In genomic region chr21:34882719-34883131, GRCh38 we compare ENCODE assay signal across 8 cellular contexts.
DNase-seq lines count a peak whose midpoint lies in the region; ATAC-seq, FAIRE-seq and TF ChIP-seq lines count a peak whose summit lies in the region.

No MANE protein-coding gene starts in this region.

- DNase-seq in KBM-7 (peak; percentile 80), GM12878 (ENCODE audit: low read depth, low spot score) (no peak), pons (ENCODE audit: low spot score) (peak; percentile 75), NCI-H146 (lab: John Stamatoyannopoulos, UW) (no peak), NCI-H69 (lab: John Stamatoyannopoulos, UW) (no peak)

- ATAC-seq in GM18861 (IDR thresholded peaks at IDR 0.05; ENCODE audit: unreplicated experiment) = peak; percentile 41
- peak; percentile 77 for ATAC-seq in GM12878
- no peak for ATAC-seq in GM21723 (IDR thresholded peaks at IDR 0.05; ENCODE audit: unreplicated experiment)
- no peak for ATAC-seq in activated CD4-positive, CD25-positive, alpha-beta regulatory T cell treated with anti-CD3 and anti-CD28 coated beads, Interleukin-2, amount 50 U/mL, for 24 hours

- peaks cover 6% of the 10 kb centered on the region; the same call in 1 of the 2 replicates for H3K4me1 ChIP-seq in GM12878 (ENCODE audit: control insufficient read depth, insufficient read depth, low read length)

- 0 out of 2 replicates have a peak overlapping the region, but pooled peaks have one; percentile 1 for H3K4me3 ChIP-seq in GM12878

- no peaks in the 10 kb centered on the region; a peak in 1 of 4 replicates for H3K27me3 ChIP-seq in GM12878 (replicated peaks in 1 of 2; ENCODE audit: control insufficient read depth in 2 of 2, insufficient read depth in 2 of 2, low read length in 1 of 2)

- H3K79me2 ChIP-seq in GM12878 (ENCODE audit: control insufficient read depth, insufficient read depth, low read length) = no peaks in the 10 kb centered on the region; the same call in 1 of the 2 replicates

- no peak overlapping the region for H3K27ac ChIP-seq in GM12878 (ENCODE audit: control insufficient read depth, insufficient read depth)

- in situ Hi-C loops in KBM-7 (cut with MboI; ENCODE audit: low pct_unique_long_range_greater_than_20kb, low sequenced_read_pairs) (no loop called here), GM12878 (cut with MboI) (no loop called here)

- TF ChIP-seq EP300 in GM12878 (IDR thresholded peaks at IDR 0.05; ENCODE audit: borderline replicate concordance in 1 of 2, control insufficient read depth in 1 of 2, low read depth in 2 of 2, low read length in 2 of 2) = peak in 1 of 2 experiments; percentile 57; a peak in 2 of 4 replicates

- POLR2A ChIA-PET in GM12878 (lab: Charles Lee) = interaction anchor here (0.7 kb wide), 1 partner anchor 191 kb away, joined by 3 read pairs; no protein-coding TSS in a partner anchor

- no peak overlapping the region for H2AFZ ChIP-seq in GM12878 (ENCODE audit: control insufficient read depth, low read depth, low read length)

- CTCF ChIA-PET in GM12878 (lab: Yijun Ruan, JAX) = no interaction called here

- no peak for TF ChIP-seq POLR2A in GM12878 (IDR thresholded peaks at IDR 0.05; ENCODE audit: low read depth, low read length)

- FAIRE-seq in GM12878 (lab: Jason Lieb, UNC) = no peak

- intact Hi-C loops in GM12878 (cut with micrococcal nuclease; ENCODE audit: unreplicated experiment) = loop anchor here (10.0 kb wide), 1 partner anchor 1142 kb away; no protein-coding TSS in a partner anchor

- no peaks in the 10 kb centered on the region for H3K9me3 ChIP-seq in GM12878 (replicated peaks; ENCODE audit: control insufficient read depth, insufficient read depth, low read length)

- no TSS peak for BruUV-seq in GM12878 (replicated peaks; lab: Mats Ljungman, UMichigan)

- RAD21 ChIA-PET in GM12878 (lab: Charles Lee; ENCODE audit: unreplicated experiment) = interaction anchor here (0.7 to 2.0 kb wide), 3 partner anchors 36 to 137 kb away, joined by 3 to 4 read pairs (median 3); no protein-coding TSS in a partner anchor

- TF ChIP-seq CTCF in GM12878 (IDR thresholded peaks at IDR 0.05 in 2 of 3, conservative IDR thresholded peaks at IDR 0.05 in 1 of 3; ENCODE audit: control insufficient read depth in 2 of 3, extremely low read depth in 1 of 3, insufficient read depth in 1 of 3, low read depth in 3 of 3, low read length in 3 of 3) = no peak

- no peaks in the 10 kb centered on the region for H4K20me1 ChIP-seq in GM12878 (ENCODE audit: control insufficient read depth, insufficient read depth)

- 2% methylated on average over 2 of the region's 2 CpGs for WGBS in GM12878 (ENCODE audit: insufficient coverage, insufficient replicate concordance, low lambda C conversion rate, missing lambda C conversion rate)

- H3K4me2 ChIP-seq in GM12878 (ENCODE audit: control insufficient read depth, insufficient read depth) = peak overlapping the region; percentile 39

- no peak overlapping the region for H3K9ac ChIP-seq in GM12878 (ENCODE audit: control insufficient read depth, insufficient read depth, low read length)

- TF ChIP-seq RAD21 in GM12878 (IDR thresholded peaks at IDR 0.05; ENCODE audit: insufficient read depth, low read depth, low read length) = no peak

- SMC1A ChIA-PET in GM12878 (lab: Charles Lee; ENCODE audit: uncharacterized antibody, unreplicated experiment) = interaction anchor here (1.2 to 1.3 kb wide), 3 partner anchors 15 to 75 kb away, joined by 3 to 4 read pairs (median 3); no protein-coding TSS in a partner anchor

- H3K36me3 ChIP-seq in GM12878 (ENCODE audit: control insufficient read depth in 2 of 2, insufficient read depth in 2 of 2, low read length in 1 of 2) = 0 out of 4 replicates have a peak, but pooled peaks cover 0 to 5% of the 10 kb centered on the region in 2 experiments

TF ChIP-seq in GM12878, 131 proteins besides CTCF, POLR2A, EP300 and RAD21 (continues in another document):
- TF ChIP-seq IKZF1 (conservative IDR thresholded peaks at IDR 0.05) (peak; percentile 44; the same call in 1 of the 2 replicates), IRF5 (IDR thresholded peaks at IDR 0.05; ENCODE audit: borderline replicate concordance) (no peak), ZNF687 (IDR thresholded peaks at IDR 0.05) (no peak), CBFB (IDR thresholded peaks at IDR 0.05; ENCODE audit: low read depth) (no peak), CBX5 (IDR thresholded peaks at IDR 0.05; ENCODE audit: low read depth) (no peak), BRCA1 (IDR thresholded peaks at IDR 0.05; ENCODE audit: low read depth, low read length) (no peak), CREB1 (IDR thresholded peaks at IDR 0.05; ENCODE audit: low read depth) (peak; percentile 32; the same call in 1 of the 2 replicates), RFX5 (IDR thresholded peaks at IDR 0.05; ENCODE audit: low read depth, low read length) (no peak), SIX5 (IDR thresholded peaks at IDR 0.05; ENCODE audit: low read depth, low read length, severe bottlenecking) (no peak), ASH2L (IDR thresholded peaks at IDR 0.05; ENCODE audit: borderline replicate concordance, low read depth) (no peak), SMC3 (IDR thresholded peaks at IDR 0.05; ENCODE audit: borderline replicate concordance, low read length) (no peak; the same call in 1 of the 2 replicates), NFIC (IDR thresholded peaks at IDR 0.05; ENCODE audit: low read depth, low read length) (peak; percentile 60; the same call in 1 of the 2 replicates), PML (IDR thresholded peaks at IDR 0.05; ENCODE audit: low read length) (no peak), ZBTB40 (IDR thresholded peaks at IDR 0.05; ENCODE audit: borderline replicate concordance) (no peak), TBL1XR1 (IDR thresholded peaks at IDR 0.05; ENCODE audit: low read depth, low read length) (no peak)

Comparison
In these comparisons a context has a peak if more than half of its experiments do, and no peak if none do; other contexts are left out.
1. ATAC-seq: peak in GM18861 (single experiment) and GM12878 (single experiment); none in GM21723 (single experiment) and activated CD4-positive, CD25-positive, alpha-beta regulatory T cell treated with anti-CD3 and anti-CD28 coated beads, Interleukin-2, amount 50 U/mL, for 24 hours (0 of 2).
2. DNase-seq: peak in KBM-7 (single experiment) and pons (single experiment); none in GM12878 (single experiment), NCI-H146 (single experiment) and NCI-H69 (single experiment).